In the genomic region with DNA sequence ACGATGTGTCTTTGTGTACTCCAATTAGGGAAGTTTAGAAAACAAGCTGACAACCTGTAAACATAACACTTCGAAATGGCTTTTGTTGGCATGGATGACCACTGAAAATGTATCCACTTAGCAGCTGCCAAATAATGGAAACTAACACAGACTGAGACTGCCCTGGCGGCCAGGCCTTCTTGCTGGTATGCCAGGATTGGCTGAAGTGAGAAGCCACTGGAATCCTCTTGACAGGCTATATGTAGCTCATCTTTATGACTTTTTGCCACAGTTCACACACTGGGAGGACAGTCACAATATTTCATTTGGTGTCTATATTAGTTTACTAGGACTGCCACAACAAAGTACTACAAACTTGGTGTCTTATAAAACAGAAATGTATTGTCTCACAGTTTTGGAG, we compare ENCODE assay signal across 7 cellular contexts.
"Had no signal": no experiment of that assay in that cellular context is flagged by ENCODE, and none has a peak within 500 bp of the region (broad histone marks: within the 10 kb centered on the region; RNA-seq: fewer than 3 reads in every experiment).

No MANE protein-coding gene starts in this region.

- DNase-seq: H9, HFFc6 had no signal

- ATAC-seq: GM23338, HCT116, HepG2 had no signal

- H3K4me3 ChIP-seq: GM23338 had no signal

- H3K4me2 ChIP-seq: GM23338 had no signal

- H2AFZ ChIP-seq: GM23338 had no signal

- H3K4me3 Mint-ChIP-seq: GM23338, H9, HFFc6, IgD-negative memory B cell had no signal

- H3K9me3 Mint-ChIP-seq: HFFc6 had no signal

- H3K27me3 Mint-ChIP-seq: IgD-negative memory B cell had no signal

- H3K27ac ChIP-seq: HL-60 had no signal

- H3K27ac Mint-ChIP-seq: GM23338, H9, HFFc6, IgD-negative memory B cell had no signal
